17 cellular contexts compared by ENCODE assay signal in genomic region chr19:57807541-57807940, GRCh38. TPM values are rescaled to one million over a fixed set of nuclear protein-coding genes. Genes with fewer than 3 reads are reported as not detected.
DNase-seq lines count a peak whose midpoint lies in the region; ATAC-seq and TF ChIP-seq lines count a peak whose summit lies in the region.
"Had no signal": no experiment of that assay in that cellular context is flagged by ENCODE, and none has a peak within 500 bp of the region (broad histone marks: within the 10 kb centered on the region; RNA-seq: fewer than 3 reads in every experiment).

No MANE protein-coding gene starts in this region.

- H4K20me1 ChIP-seq in smooth muscle cell (ENCODE audit: low read depth): peaks cover 29% of the 10 kb centered on the region

- H3K79me2 ChIP-seq in smooth muscle cell (ENCODE audit: low read depth): peaks cover 22% of the 10 kb centered on the region

- ATAC-seq in HG03520 (IDR thresholded peaks at IDR 0.05; ENCODE audit: unreplicated experiment): no peak
- no peak for ATAC-seq in HG02938 (IDR thresholded peaks at IDR 0.05; ENCODE audit: unreplicated experiment)
- ATAC-seq: SK-N-SH treated with all-trans-retinoic acid at 6 μM for 48 hours had no signal

- no peak overlapping the region for H2AFZ ChIP-seq in smooth muscle cell (ENCODE audit: low read depth)

- peak overlapping the region; percentile 3 for H3K27ac Mint-ChIP-seq in endodermal cell

- no peak overlapping the region for H3K4me3 Mint-ChIP-seq in endodermal cell

- H3K27ac ChIP-seq in VCaP (peak overlapping the region; percentile 92), endodermal cell (ENCODE audit: low read depth, low read length) (no peak overlapping the region), smooth muscle cell (ENCODE audit: low read depth) (peak overlapping the region; percentile 0), substantia nigra (ENCODE audit: low read depth, low read length, poor library complexity, severe bottlenecking) (no peak overlapping the region)
- H3K27ac ChIP-seq: BLaER1, Peyer's patch had no signal

- H3F3A ChIP-seq in smooth muscle cell (ENCODE audit: low read depth): peaks cover 7% of the 10 kb centered on the region

- peaks cover 6% of the 10 kb centered on the region for H3K9me3 Mint-ChIP-seq in endodermal cell

- DNase-seq in endodermal cell (no peak), iris pigment epithelial cell (ENCODE audit: low read depth) (peak; percentile 75), smooth muscle cell (lab: John Stamatoyannopoulos, UW; ENCODE audit: unreplicated experiment) (no peak), HuH-7.5 (ENCODE audit: low spot score) (no peak), substantia nigra (lab: John Stamatoyannopoulos, UW) (no peak)
- DNase-seq: DMS 273 treated with DMSO at 0.1 percent for 48 hours, NCI-H1048, NCI-H187, NCI-H2171 treated with DMSO at 0.1 percent for 48 hours, NCI-H510A treated with DMSO at 0.1 percent for 48 hours, Peyer's patch, SHP77 had no signal

- whole genome bisulfite sequencing in endodermal cell (ENCODE audit: insufficient coverage in 1 of 2, insufficient read length in 1 of 2), 2 experiments: 100% methylated on average over 1 of the region's 2 CpGs
- WGBS in smooth muscle cell (ENCODE audit: low lambda C conversion rate): 74% methylated on average over 2 of the region's 2 CpGs

- peaks cover 3% of the 10 kb centered on the region for H3K4me1 ChIP-seq in endodermal cell (ENCODE audit: control insufficient read depth, insufficient read depth, low read length)
- H3K4me1 ChIP-seq in smooth muscle cell (ENCODE audit: low read depth): peaks cover 19% of the 10 kb centered on the region

- TF ChIP-seq CTCF in VCaP (conservative IDR thresholded peaks at IDR 0.05): no peak
- TF ChIP-seq CTCF in endodermal cell (conservative IDR thresholded peaks at IDR 0.05): no peak
- TF ChIP-seq CTCF in smooth muscle cell (IDR thresholded peaks at IDR 0.05; ENCODE audit: borderline replicate concordance, insufficient read depth, poor library complexity, severe bottlenecking): no peak

- peaks cover 39% of the 10 kb centered on the region for H3K4me1 Mint-ChIP-seq in endodermal cell

- peaks cover 4% of the 10 kb centered on the region for H3K9me3 ChIP-seq in endodermal cell (ENCODE audit: control insufficient read depth, low read length)
- H3K9me3 ChIP-seq in smooth muscle cell (replicated peaks; ENCODE audit: low read depth): no peaks in the 10 kb centered on the region
- H3K9me3 ChIP-seq: BLaER1, Peyer's patch had no signal

- no peaks in the 10 kb centered on the region for H3K27me3 Mint-ChIP-seq in endodermal cell (ENCODE audit: insufficient read depth)

- H3K27me3 ChIP-seq in endodermal cell (ENCODE audit: control insufficient read depth, insufficient read depth, low read length, poor library complexity, severe bottlenecking) (no peaks in the 10 kb centered on the region), smooth muscle cell (ENCODE audit: low read depth) (no peaks in the 10 kb centered on the region)
- H3K27me3 ChIP-seq: BLaER1, Peyer's patch had no signal

- H3K4me3 ChIP-seq in endodermal cell (ENCODE audit: low read length): no peak overlapping the region
- no peak overlapping the region for H3K4me3 ChIP-seq in smooth muscle cell
- H3K4me3 ChIP-seq: BLaER1, Peyer's patch had no signal

- peaks cover 57% of the 10 kb centered on the region for H3K36me3 ChIP-seq in endodermal cell (ENCODE audit: control insufficient read depth, insufficient read depth, low read length)
- no peaks in the 10 kb centered on the region for H3K36me3 ChIP-seq in smooth muscle cell (ENCODE audit: low read depth)

- peaks cover 61% of the 10 kb centered on the region for H3K36me3 Mint-ChIP-seq in endodermal cell (ENCODE audit: low read depth)

- H3K9ac ChIP-seq in endodermal cell (ENCODE audit: extremely low read depth, low read length, poor library complexity, severe bottlenecking) (no peak overlapping the region), smooth muscle cell (ENCODE audit: low read depth) (no peak overlapping the region)
- H3K9ac ChIP-seq: BLaER1 had no signal

- no peak overlapping the region for H3K4me2 ChIP-seq in smooth muscle cell
- H3K4me2 ChIP-seq: BLaER1 had no signal

RNA-seq across cellular contexts. Expression of gene ZNF552, which starts 7.2 kb away (rescaled TPM):
- total RNA-seq in endodermal cell (10 to 100 TPM; 17.4 to 18.8 TPM), smooth muscle cell (2.8 and 6.7 TPM in 2 replicates)
- polyA plus RNA-seq in endodermal cell (2013, experiment 1 of 2): 4.9 TPM
- polyA plus RNA-seq in endodermal cell (2013, experiment 2 of 2): 6.5 TPM
- 1.9 and 6.4 TPM in 2 replicates for polyA plus RNA-seq in smooth muscle cell

RNA-seq across cellular contexts. Expression of gene ZNF587B, which starts 22.6 kb away (rescaled TPM):
- total RNA-seq in endodermal cell (10 to 100 TPM; 37.0 to 39.9 TPM), smooth muscle cell (6.7 and 8.0 TPM in 2 replicates)
- polyA plus RNA-seq in endodermal cell (2013, experiment 1 of 2): 9.2 TPM
- 8.9 TPM for polyA plus RNA-seq in endodermal cell (2013, experiment 2 of 2)
- 1.2 and 4.3 TPM in 2 replicates for polyA plus RNA-seq in smooth muscle cell

RNA-seq across cellular contexts. Expression of gene ZNF586, which starts 38.1 kb away (rescaled TPM):
- total RNA-seq in endodermal cell (10 to 100 TPM; 15.1 to 17.0 TPM), smooth muscle cell (8.2 and 20.3 TPM in 2 replicates)
- polyA plus RNA-seq in endodermal cell (2013, experiment 1 of 2): 8.7 TPM
- 7.6 TPM for polyA plus RNA-seq in endodermal cell (2013, experiment 2 of 2)
- 3.2 and 4.1 TPM in 2 replicates for polyA plus RNA-seq in smooth muscle cell

RNA-seq across cellular contexts. Expression of gene ZNF587, which starts 42.1 kb away (rescaled TPM):
- total RNA-seq in endodermal cell: 10 to 100 TPM; 64.1 to 98.1 TPM
- 24.8 TPM for polyA plus RNA-seq in endodermal cell (2013, experiment 1 of 2)
- 24.7 TPM for polyA plus RNA-seq in endodermal cell (2013, experiment 2 of 2)
- 13.9 and 22.8 TPM in 2 replicates for total RNA-seq in smooth muscle cell
- polyA plus RNA-seq in smooth muscle cell: 3.9 and 8.5 TPM in 2 replicates

Comparison
In these comparisons a context has a peak if more than half of its experiments do, and no peak if none do; other contexts are left out.
1. H3K27ac ChIP-seq: peak in VCaP (single experiment) and smooth muscle cell (single experiment); none in endodermal cell (single experiment) and substantia nigra (single experiment).